ENCODE assay signal across 6 cellular contexts in genomic region chr4:189944077-189944476, GRCh38. TPM values are rescaled to one million over a fixed set of nuclear protein-coding genes. Genes with fewer than 3 reads are reported as not detected.
DNase-seq lines count a peak whose midpoint lies in the region; ATAC-seq and TF ChIP-seq lines count a peak whose summit lies in the region.
"Not testable (repeated sequence)": the region's sequence is repeated elsewhere in the genome, so short reads cannot be mapped to it uniquely, and the experiment has no call there.

No MANE protein-coding gene starts in this region.

- not testable (repeated sequence) for H3K4me3 ChIP-seq in CD4-positive, alpha-beta memory T cell (ENCODE audit: low read length in 2 of 2); Loucy (ENCODE audit: low read length, poor library complexity, severe bottlenecking)

- not testable (repeated sequence) for H3K27ac ChIP-seq in CD4-positive, alpha-beta memory T cell (ENCODE audit: low read depth, low read length)

- peaks cover 55 to 97% (median 75%) of the 10 kb centered on the region in 4 donors for H3K4me1 Mint-ChIP-seq in CD4-positive, alpha-beta memory T cell
- H3K4me1 Mint-ChIP-seq in activated T-cell treated with anti-CD3 and anti-CD28 coated beads, Interleukin-2, amount 50 U/mL, for 24 hours (ENCODE audit: low read depth): peaks cover 82% of the 10 kb centered on the region
- H3K4me1 Mint-ChIP-seq in activated naive CD4-positive, alpha-beta T cell treated with anti-CD3 and anti-CD28 coated beads, Interleukin-2, amount 50 U/mL, for 24 hours: peaks cover 91% of the 10 kb centered on the region
- H3K4me1 Mint-ChIP-seq in naive thymus-derived CD8-positive, alpha-beta T cell: peaks cover 38 to 86% (median 76%) of the 10 kb centered on the region in 4 donors
- peaks cover 81% of the 10 kb centered on the region for H3K4me1 Mint-ChIP-seq in stimulated activated naive CD8-positive, alpha-beta T cell treated with anti-CD3 and anti-CD28 coated beads, Interleukin-15, Interleukin-2, amounts not matched to agents 100 ng/mL and 50 ng/mL, for 24 hours (ENCODE audit: low read depth)

- not testable (repeated sequence) for H3K27me3 Mint-ChIP-seq in CD4-positive, alpha-beta memory T cell; activated T-cell treated with anti-CD3 and anti-CD28 coated beads, Interleukin-2, amount 50 U/mL, for 24 hours; activated naive CD4-positive, alpha-beta T cell treated with anti-CD3 and anti-CD28 coated beads, Interleukin-2, amount 50 U/mL, for 24 hours; naive thymus-derived CD8-positive, alpha-beta T cell; stimulated activated naive CD8-positive, alpha-beta T cell treated with anti-CD3 and anti-CD28 coated beads, Interleukin-15, Interleukin-2, amounts not matched to agents 100 ng/mL and 50 ng/mL, for 24 hours

- not testable (repeated sequence) for H3K9me2 ChIP-seq in Loucy (replicated peaks; ENCODE audit: low read depth, low read length)

- not testable (repeated sequence) for H3K27me3 ChIP-seq in CD4-positive, alpha-beta memory T cell (ENCODE audit: insufficient read depth, low read length); Loucy (ENCODE audit: insufficient read depth, low read length, poor library complexity, severe bottlenecking)

- TF ChIP-seq CTCF in Loucy (conservative IDR thresholded peaks at IDR 0.05; ENCODE audit: low read length): not testable (repeated sequence)

- peak overlapping the region in 5 of 8 donors; percentile 9 to 74 (median 20) for H3K4me3 Mint-ChIP-seq in CD4-positive, alpha-beta memory T cell
- H3K4me3 Mint-ChIP-seq in activated T-cell treated with anti-CD3 and anti-CD28 coated beads, Interleukin-2, amount 50 U/mL, for 24 hours: peak overlapping the region; percentile 18
- peak overlapping the region; percentile 65 for H3K4me3 Mint-ChIP-seq in activated naive CD4-positive, alpha-beta T cell treated with anti-CD3 and anti-CD28 coated beads, Interleukin-2, amount 50 U/mL, for 24 hours
- H3K4me3 Mint-ChIP-seq in naive thymus-derived CD8-positive, alpha-beta T cell: peak overlapping the region in 9 of 10 donors; percentile 15 to 54 (median 34)
- H3K4me3 Mint-ChIP-seq in stimulated activated naive CD8-positive, alpha-beta T cell treated with anti-CD3 and anti-CD28 coated beads, Interleukin-15, Interleukin-2, amounts not matched to agents 100 ng/mL and 50 ng/mL, for 24 hours: peak overlapping the region; percentile 26

- H3K9me3 ChIP-seq in CD4-positive, alpha-beta memory T cell (ENCODE audit: control insufficient read depth in 1 of 2, low read length in 2 of 2); Loucy (ENCODE audit: insufficient read depth, low read depth, low read length): not testable (repeated sequence)

- POLR2A ChIA-PET in CD4-positive, alpha-beta memory T cell (lab: Charles Lee; ENCODE audit: partially characterized antibody); naive thymus-derived CD8-positive, alpha-beta T cell (lab: Charles Lee): not testable (repeated sequence)

- H3K79me2 ChIP-seq in Loucy (ENCODE audit: insufficient read depth, low read length): peaks cover 55% of the 10 kb centered on the region

- not testable (repeated sequence) for H4K20me1 ChIP-seq in Loucy (ENCODE audit: insufficient read depth, low read length, poor library complexity, severe bottlenecking)

- not testable (repeated sequence) for H2AFZ ChIP-seq in Loucy (ENCODE audit: low read length)

- peaks cover 0 to 10% (median 2%) of the 10 kb centered on the region in 8 donors for H3K9me3 Mint-ChIP-seq in CD4-positive, alpha-beta memory T cell
- H3K9me3 Mint-ChIP-seq in activated T-cell treated with anti-CD3 and anti-CD28 coated beads, Interleukin-2, amount 50 U/mL, for 24 hours: peaks cover 11% of the 10 kb centered on the region
- peaks cover 12% of the 10 kb centered on the region for H3K9me3 Mint-ChIP-seq in activated naive CD4-positive, alpha-beta T cell treated with anti-CD3 and anti-CD28 coated beads, Interleukin-2, amount 50 U/mL, for 24 hours
- H3K9me3 Mint-ChIP-seq in naive thymus-derived CD8-positive, alpha-beta T cell: peaks cover 0 to 15% (median 12%) of the 10 kb centered on the region in 9 donors
- peaks cover 11% of the 10 kb centered on the region for H3K9me3 Mint-ChIP-seq in stimulated activated naive CD8-positive, alpha-beta T cell treated with anti-CD3 and anti-CD28 coated beads, Interleukin-15, Interleukin-2, amounts not matched to agents 100 ng/mL and 50 ng/mL, for 24 hours

- H3K36me3 Mint-ChIP-seq in CD4-positive, alpha-beta memory T cell: peaks cover 30 to 61% of the 10 kb centered on the region in 2 donors
- peaks cover 81% of the 10 kb centered on the region for H3K36me3 Mint-ChIP-seq in activated T-cell treated with anti-CD3 and anti-CD28 coated beads, Interleukin-2, amount 50 U/mL, for 24 hours (ENCODE audit: low read depth)
- peaks cover 34% of the 10 kb centered on the region for H3K36me3 Mint-ChIP-seq in activated naive CD4-positive, alpha-beta T cell treated with anti-CD3 and anti-CD28 coated beads, Interleukin-2, amount 50 U/mL, for 24 hours
- H3K36me3 Mint-ChIP-seq in naive thymus-derived CD8-positive, alpha-beta T cell: peaks cover 20 to 54% (median 47%) of the 10 kb centered on the region in 3 donors
- H3K36me3 Mint-ChIP-seq in stimulated activated naive CD8-positive, alpha-beta T cell treated with anti-CD3 and anti-CD28 coated beads, Interleukin-15, Interleukin-2, amounts not matched to agents 100 ng/mL and 50 ng/mL, for 24 hours (ENCODE audit: low read depth): peaks cover 77% of the 10 kb centered on the region

- intact Hi-C loops in CD4-positive, alpha-beta memory T cell (cut with micrococcal nuclease): not testable (repeated sequence)

- DNase-seq in CD4-positive, alpha-beta memory T cell; activated T-cell treated with anti-CD3 and anti-CD28 coated beads, Interleukin-2, amount 50 U/mL, for 24 hours; naive thymus-derived CD8-positive, alpha-beta T cell: not testable (repeated sequence)

- peak overlapping the region in 2 of 7 donors; percentile 45 to 66 for H3K27ac Mint-ChIP-seq in CD4-positive, alpha-beta memory T cell
- not testable (repeated sequence) for H3K27ac Mint-ChIP-seq in activated T-cell treated with anti-CD3 and anti-CD28 coated beads, Interleukin-2, amount 50 U/mL, for 24 hours; activated naive CD4-positive, alpha-beta T cell treated with anti-CD3 and anti-CD28 coated beads, Interleukin-2, amount 50 U/mL, for 24 hours; stimulated activated naive CD8-positive, alpha-beta T cell treated with anti-CD3 and anti-CD28 coated beads, Interleukin-15, Interleukin-2, amounts not matched to agents 100 ng/mL and 50 ng/mL, for 24 hours
- H3K27ac Mint-ChIP-seq in naive thymus-derived CD8-positive, alpha-beta T cell: peak overlapping the region in 1 of 10 donors; percentile 52

- CTCF ChIA-PET in CD4-positive, alpha-beta memory T cell (lab: Charles Lee; ENCODE audit: partially characterized antibody): not testable (repeated sequence)

- H3K9ac ChIP-seq in Loucy (ENCODE audit: low read depth, low read length, poor library complexity, severe bottlenecking): not testable (repeated sequence)

- ATAC-seq in naive thymus-derived CD8-positive, alpha-beta T cell: not testable (repeated sequence)

- H3K36me3 ChIP-seq in CD4-positive, alpha-beta memory T cell (ENCODE audit: insufficient read depth, low read length); Loucy (ENCODE audit: insufficient read depth, low read length): not testable (repeated sequence)

- not testable (repeated sequence) for H3F3A ChIP-seq in Loucy (ENCODE audit: low read depth)

- peaks cover 62% of the 10 kb centered on the region for H3K4me1 ChIP-seq in CD4-positive, alpha-beta memory T cell (ENCODE audit: insufficient read depth, low read length)
- peaks cover 30% of the 10 kb centered on the region for H3K4me1 ChIP-seq in Loucy (ENCODE audit: insufficient read depth, low read length, poor library complexity, severe bottlenecking)

- H3K4me2 ChIP-seq in Loucy (ENCODE audit: low read depth, low read length, poor library complexity, severe bottlenecking): peak overlapping the region; percentile 100

RNA-seq across cellular contexts. Expression of gene FRG1, which starts 3.4 kb away (rescaled TPM):
- total RNA-seq in CD4-positive, alpha-beta memory T cell: 10 to 100 TPM; 59.0 to 62.3 TPM
- 10 to 100 TPM; 57.8 to 59.2 TPM for polyA plus RNA-seq in CD4-positive, alpha-beta memory T cell
- 10 to 100 TPM; 46.6 to 50.0 TPM for total RNA-seq in naive thymus-derived CD8-positive, alpha-beta T cell
- 10 to 100 TPM; 45.6 to 51.3 (median 51.2) TPM for polyA plus RNA-seq in naive thymus-derived CD8-positive, alpha-beta T cell
